ENCODE assay signal across 1 cellular context in the genomic region with DNA sequence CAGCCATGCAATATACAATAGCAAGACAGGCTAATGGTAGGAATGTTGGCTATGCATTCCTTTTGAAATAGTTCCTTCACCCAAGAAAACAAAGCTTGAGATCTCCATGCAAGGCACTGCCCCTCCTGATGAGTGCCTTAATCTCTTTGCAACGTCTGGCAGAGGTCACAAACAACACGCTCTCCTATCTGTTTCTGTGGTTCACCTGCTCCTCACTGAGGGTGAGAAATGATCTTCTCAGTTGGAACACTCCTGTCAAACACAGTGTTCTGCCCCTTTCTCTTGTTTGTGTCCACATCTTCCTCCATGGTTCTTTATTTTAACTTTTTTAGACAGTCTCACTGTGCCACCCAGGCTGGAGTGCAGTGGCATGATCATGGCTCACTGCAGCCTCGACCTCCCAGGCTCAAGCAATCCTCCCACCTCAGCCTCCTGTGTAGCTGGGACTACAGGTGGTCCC.
TF ChIP-seq lines count a peak whose summit lies in the region.

No MANE protein-coding gene starts in this region.

TF ChIP-seq in HepG2, 621 proteins besides CTCF, POLR2A, EP300 and RAD21:
- TF ChIP-seq, protein P1, sequence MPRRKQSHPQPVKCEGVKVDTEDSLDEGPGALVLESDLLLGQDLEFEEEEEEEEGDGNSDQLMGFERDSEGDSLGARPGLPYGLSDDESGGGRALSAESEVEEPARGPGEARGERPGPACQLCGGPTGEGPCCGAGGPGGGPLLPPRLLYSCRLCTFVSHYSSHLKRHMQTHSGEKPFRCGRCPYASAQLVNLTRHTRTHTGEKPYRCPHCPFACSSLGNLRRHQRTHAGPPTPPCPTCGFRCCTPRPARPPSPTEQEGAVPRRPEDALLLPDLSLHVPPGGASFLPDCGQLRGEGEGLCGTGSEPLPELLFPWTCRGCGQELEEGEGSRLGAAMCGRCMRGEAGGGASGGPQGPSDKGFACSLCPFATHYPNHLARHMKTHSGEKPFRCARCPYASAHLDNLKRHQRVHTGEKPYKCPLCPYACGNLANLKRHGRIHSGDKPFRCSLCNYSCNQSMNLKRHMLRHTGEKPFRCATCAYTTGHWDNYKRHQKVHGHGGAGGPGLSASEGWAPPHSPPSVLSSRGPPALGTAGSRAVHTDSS (CRISPR knock-in tag; conservative IDR thresholded peaks at IDR 0.05), result no peak
- TF ChIP-seq ZNF460 (CRISPR knock-in tag; IDR thresholded peaks at IDR 0.05; ENCODE audit: borderline replicate concordance), result no peak
- no peak for TF ChIP-seq KDM6A (CRISPR knock-in tag; IDR thresholded peaks at IDR 0.05; ENCODE audit: low read depth)
- no peak for TF ChIP-seq HOXD1 (CRISPR knock-in tag; IDR thresholded peaks at IDR 0.05)
- no peak for TF ChIP-seq ZFYVE20 (CRISPR knock-in tag; IDR thresholded peaks at IDR 0.05; ENCODE audit: borderline replicate concordance, low read depth)
- TF ChIP-seq FLYWCH1 (CRISPR knock-in tag; IDR thresholded peaks at IDR 0.05), result no peak
- no peak for TF ChIP-seq HIVEP1 (CRISPR knock-in tag; IDR thresholded peaks at IDR 0.05)
- no peak for TF ChIP-seq MTF2 (CRISPR knock-in tag; IDR thresholded peaks at IDR 0.05; ENCODE audit: borderline replicate concordance)
- no peak for TF ChIP-seq SP2 (CRISPR knock-in tag; IDR thresholded peaks at IDR 0.05)
- TF ChIP-seq KLF6 (CRISPR knock-in tag; IDR thresholded peaks at IDR 0.05), result no peak
- no peak for TF ChIP-seq KAT8 (CRISPR knock-in tag; IDR thresholded peaks at IDR 0.05)
- TF ChIP-seq, protein P2, sequence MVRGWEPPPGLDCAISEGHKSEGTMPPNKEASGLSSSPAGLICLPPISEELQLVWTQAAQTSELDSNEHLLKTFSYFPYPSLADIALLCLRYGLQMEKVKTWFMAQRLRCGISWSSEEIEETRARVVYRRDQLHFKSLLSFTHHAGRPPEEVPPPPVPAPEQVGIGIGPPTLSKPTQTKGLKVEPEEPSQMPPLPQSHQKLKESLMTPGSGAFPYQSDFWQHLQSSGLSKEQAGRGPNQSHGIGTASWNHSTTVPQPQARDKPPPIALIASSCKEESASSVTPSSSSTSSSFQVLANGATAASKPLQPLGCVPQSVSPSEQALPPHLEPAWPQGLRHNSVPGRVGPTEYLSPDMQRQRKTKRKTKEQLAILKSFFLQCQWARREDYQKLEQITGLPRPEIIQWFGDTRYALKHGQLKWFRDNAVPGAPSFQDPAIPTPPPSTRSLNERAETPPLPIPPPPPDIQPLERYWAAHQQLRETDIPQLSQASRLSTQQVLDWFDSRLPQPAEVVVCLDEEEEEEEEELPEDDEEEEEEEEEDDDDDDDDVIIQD (CRISPR knock-in tag; IDR thresholded peaks at IDR 0.05; ENCODE audit: low read depth), result no peak
- TF ChIP-seq ZNF263 (CRISPR knock-in tag; IDR thresholded peaks at IDR 0.05), result no peak
- TF ChIP-seq ZNF350 (CRISPR knock-in tag; IDR thresholded peaks at IDR 0.05; ENCODE audit: borderline replicate concordance, low read depth), result no peak
- TF ChIP-seq TBX3 (IDR thresholded peaks at IDR 0.05; ENCODE audit: borderline replicate concordance), result no peak
- no peak for TF ChIP-seq ZNF264 (CRISPR knock-in tag; IDR thresholded peaks at IDR 0.05)
- TF ChIP-seq, protein P3, sequence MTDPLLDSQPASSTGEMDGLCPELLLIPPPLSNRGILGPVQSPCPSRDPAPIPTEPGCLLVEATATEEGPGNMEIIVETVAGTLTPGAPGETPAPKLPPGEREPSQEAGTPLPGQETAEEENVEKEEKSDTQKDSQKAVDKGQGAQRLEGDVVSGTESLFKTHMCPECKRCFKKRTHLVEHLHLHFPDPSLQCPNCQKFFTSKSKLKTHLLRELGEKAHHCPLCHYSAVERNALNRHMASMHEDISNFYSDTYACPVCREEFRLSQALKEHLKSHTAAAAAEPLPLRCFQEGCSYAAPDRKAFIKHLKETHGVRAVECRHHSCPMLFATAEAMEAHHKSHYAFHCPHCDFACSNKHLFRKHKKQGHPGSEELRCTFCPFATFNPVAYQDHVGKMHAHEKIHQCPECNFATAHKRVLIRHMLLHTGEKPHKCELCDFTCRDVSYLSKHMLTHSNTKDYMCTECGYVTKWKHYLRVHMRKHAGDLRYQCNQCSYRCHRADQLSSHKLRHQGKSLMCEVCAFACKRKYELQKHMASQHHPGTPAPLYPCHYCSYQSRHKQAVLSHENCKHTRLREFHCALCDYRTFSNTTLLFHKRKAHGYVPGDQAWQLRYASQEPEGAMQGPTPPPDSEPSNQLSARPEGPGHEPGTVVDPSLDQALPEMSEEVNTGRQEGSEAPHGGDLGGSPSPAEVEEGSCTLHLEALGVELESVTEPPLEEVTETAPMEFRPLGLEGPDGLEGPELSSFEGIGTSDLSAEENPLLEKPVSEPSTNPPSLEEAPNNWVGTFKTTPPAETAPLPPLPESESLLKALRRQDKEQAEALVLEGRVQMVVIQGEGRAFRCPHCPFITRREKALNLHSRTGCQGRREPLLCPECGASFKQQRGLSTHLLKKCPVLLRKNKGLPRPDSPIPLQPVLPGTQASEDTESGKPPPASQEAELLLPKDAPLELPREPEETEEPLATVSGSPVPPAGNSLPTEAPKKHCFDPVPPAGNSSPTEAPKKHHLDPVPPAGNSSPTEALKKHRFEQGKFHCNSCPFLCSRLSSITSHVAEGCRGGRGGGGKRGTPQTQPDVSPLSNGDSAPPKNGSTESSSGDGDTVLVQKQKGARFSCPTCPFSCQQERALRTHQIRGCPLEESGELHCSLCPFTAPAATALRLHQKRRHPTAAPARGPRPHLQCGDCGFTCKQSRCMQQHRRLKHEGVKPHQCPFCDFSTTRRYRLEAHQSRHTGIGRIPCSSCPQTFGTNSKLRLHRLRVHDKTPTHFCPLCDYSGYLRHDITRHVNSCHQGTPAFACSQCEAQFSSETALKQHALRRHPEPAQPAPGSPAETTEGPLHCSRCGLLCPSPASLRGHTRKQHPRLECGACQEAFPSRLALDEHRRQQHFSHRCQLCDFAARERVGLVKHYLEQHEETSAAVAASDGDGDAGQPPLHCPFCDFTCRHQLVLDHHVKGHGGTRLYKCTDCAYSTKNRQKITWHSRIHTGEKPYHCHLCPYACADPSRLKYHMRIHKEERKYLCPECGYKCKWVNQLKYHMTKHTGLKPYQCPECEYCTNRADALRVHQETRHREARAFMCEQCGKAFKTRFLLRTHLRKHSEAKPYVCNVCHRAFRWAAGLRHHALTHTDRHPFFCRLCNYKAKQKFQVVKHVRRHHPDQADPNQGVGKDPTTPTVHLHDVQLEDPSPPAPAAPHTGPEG (CRISPR knock-in tag; IDR thresholded peaks at IDR 0.05), result no peak
- TF ChIP-seq, protein P4, sequence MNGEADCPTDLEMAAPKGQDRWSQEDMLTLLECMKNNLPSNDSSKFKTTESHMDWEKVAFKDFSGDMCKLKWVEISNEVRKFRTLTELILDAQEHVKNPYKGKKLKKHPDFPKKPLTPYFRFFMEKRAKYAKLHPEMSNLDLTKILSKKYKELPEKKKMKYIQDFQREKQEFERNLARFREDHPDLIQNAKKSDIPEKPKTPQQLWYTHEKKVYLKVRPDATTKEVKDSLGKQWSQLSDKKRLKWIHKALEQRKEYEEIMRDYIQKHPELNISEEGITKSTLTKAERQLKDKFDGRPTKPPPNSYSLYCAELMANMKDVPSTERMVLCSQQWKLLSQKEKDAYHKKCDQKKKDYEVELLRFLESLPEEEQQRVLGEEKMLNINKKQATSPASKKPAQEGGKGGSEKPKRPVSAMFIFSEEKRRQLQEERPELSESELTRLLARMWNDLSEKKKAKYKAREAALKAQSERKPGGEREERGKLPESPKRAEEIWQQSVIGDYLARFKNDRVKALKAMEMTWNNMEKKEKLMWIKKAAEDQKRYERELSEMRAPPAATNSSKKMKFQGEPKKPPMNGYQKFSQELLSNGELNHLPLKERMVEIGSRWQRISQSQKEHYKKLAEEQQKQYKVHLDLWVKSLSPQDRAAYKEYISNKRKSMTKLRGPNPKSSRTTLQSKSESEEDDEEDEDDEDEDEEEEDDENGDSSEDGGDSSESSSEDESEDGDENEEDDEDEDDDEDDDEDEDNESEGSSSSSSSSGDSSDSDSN (CRISPR knock-in tag; IDR thresholded peaks at IDR 0.05), result no peak
- no peak for TF ChIP-seq KLF13 (CRISPR knock-in tag; IDR thresholded peaks at IDR 0.05)
